Comparison of ENCODE assay signal across 30 cellular contexts in the genomic region with DNA sequence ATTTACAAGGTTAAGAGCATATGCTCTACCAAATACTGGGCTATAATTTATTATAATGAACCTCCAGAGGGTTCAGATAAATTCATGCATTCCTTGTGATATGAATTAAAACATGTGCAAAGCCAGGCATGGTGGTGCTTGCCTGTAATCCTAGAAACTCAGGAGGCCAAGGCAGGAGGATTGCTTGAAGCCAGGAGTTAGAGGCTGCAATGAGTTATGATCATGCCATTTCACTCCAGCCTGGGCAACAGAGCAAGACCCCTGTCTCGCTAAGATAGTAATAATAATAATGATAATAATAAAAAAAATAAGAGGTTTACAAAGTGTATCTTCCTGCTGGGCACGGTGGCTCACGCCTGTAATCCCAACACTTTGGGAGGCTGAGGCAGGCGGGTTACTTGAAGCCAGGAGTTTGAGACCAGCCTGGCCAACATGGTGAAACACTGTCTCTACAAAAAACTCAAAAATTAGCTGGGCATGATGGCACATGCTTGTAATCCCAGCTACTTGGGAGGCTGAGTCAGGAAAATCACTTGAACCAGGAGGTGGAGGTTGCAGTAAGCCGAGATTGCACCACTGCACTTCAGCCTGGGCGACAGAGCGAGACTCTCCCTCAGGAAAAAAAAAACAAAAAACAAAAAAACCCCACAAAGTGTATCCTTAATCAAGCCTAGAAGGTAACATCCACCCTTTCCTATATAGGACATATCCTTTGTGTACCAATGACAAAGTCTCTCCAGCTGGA. TPM values are rescaled to one million over a fixed set of nuclear protein-coding genes. Genes with fewer than 3 reads are reported as not detected.
"Had no signal": no experiment of that assay in that cellular context is flagged by ENCODE, and none has a peak within 500 bp of the region (broad histone marks: within the 10 kb centered on the region; RNA-seq: fewer than 3 reads in every experiment).

No MANE protein-coding gene starts in this region.

- H3K27me3 Mint-ChIP-seq: activated CD4-positive, alpha-beta memory T cell treated with anti-CD3 and anti-CD28 coated beads, Interleukin-2, amount 10 ng/mL, durations not matched to agents 7 days and 5 days; activated CD8-positive, alpha-beta memory T cell treated with anti-CD3 and anti-CD28 coated beads, Interleukin-2, amount 10 ng/mL, durations not matched to agents 7 days and 5 days; activated naive CD4-positive, alpha-beta T cell treated with anti-CD3 and anti-CD28 coated beads, Interleukin-2, amount 50 U/mL, for 24 hours; activated naive CD8-positive, alpha-beta T cell treated with anti-CD3 and anti-CD28 coated beads, Interleukin-2, amount 10 ng/mL, durations not matched to agents 7 days and 5 days; T-cell; T-helper 17 cell had no signal

- H3K9me3 Mint-ChIP-seq: activated CD4-positive, alpha-beta memory T cell treated with anti-CD3 and anti-CD28 coated beads, Interleukin-2, amount 10 ng/mL, durations not matched to agents 7 days and 5 days; activated naive CD4-positive, alpha-beta T cell treated with anti-CD3 and anti-CD28 coated beads, Interleukin-2, amount 50 U/mL, for 24 hours; activated naive CD8-positive, alpha-beta T cell treated with anti-CD3 and anti-CD28 coated beads, Interleukin-2, amount 10 ng/mL, durations not matched to agents 7 days and 5 days; activated T-helper 2 cell treated with anti-CD3 and anti-CD28 coated beads, Interferon-gamma antibody, Interleukin-2, Interleukin-4, amounts not matched to agents 10 μg/mL and 5 μg/mL and 100 μg/mL, durations not matched to agents 14 hours and 24 hours and 36 hours; T-cell had no signal

- H3K4me3 Mint-ChIP-seq: activated CD4-positive, alpha-beta memory T cell treated with anti-CD3 and anti-CD28 coated beads, Interleukin-2, amount 10 ng/mL, durations not matched to agents 7 days and 5 days; activated CD8-positive, alpha-beta memory T cell treated with anti-CD3 and anti-CD28 coated beads, Interleukin-2, amount 10 ng/mL, durations not matched to agents 7 days and 5 days; activated naive CD4-positive, alpha-beta T cell treated with anti-CD3 and anti-CD28 coated beads, Interleukin-2, amount 50 U/mL, for 24 hours; activated naive CD8-positive, alpha-beta T cell treated with anti-CD3 and anti-CD28 coated beads, Interleukin-2, amount 10 ng/mL, durations not matched to agents 7 days and 5 days; T-cell; T-helper 17 cell had no signal

- H3K27ac Mint-ChIP-seq: activated CD4-positive, alpha-beta memory T cell treated with anti-CD3 and anti-CD28 coated beads, Interleukin-2, amount 10 ng/mL, durations not matched to agents 7 days and 5 days; activated CD8-positive, alpha-beta memory T cell treated with anti-CD3 and anti-CD28 coated beads, Interleukin-2, amount 10 ng/mL, durations not matched to agents 7 days and 5 days; activated naive CD4-positive, alpha-beta T cell treated with anti-CD3 and anti-CD28 coated beads, Interleukin-2, amount 50 U/mL, for 24 hours; activated naive CD8-positive, alpha-beta T cell treated with anti-CD3 and anti-CD28 coated beads, Interleukin-2, amount 10 ng/mL, durations not matched to agents 7 days and 5 days; activated T-helper 2 cell treated with anti-CD3 and anti-CD28 coated beads, Interferon-gamma antibody, Interleukin-2, Interleukin-4, amounts not matched to agents 10 μg/mL and 5 μg/mL and 100 μg/mL, durations not matched to agents 14 hours and 24 hours and 36 hours; T-cell; T-helper 17 cell had no signal

- H3K9me3 ChIP-seq: ascending aorta had no signal

- H3K4me1 ChIP-seq: ascending aorta had no signal

- H3K4me3 ChIP-seq: ascending aorta had no signal

- DNase-seq: activated CD4-positive, alpha-beta memory T cell treated with anti-CD3 and anti-CD28 coated beads, Interleukin-2, amount 10 ng/mL, durations not matched to agents 7 days and 5 days; activated CD4-positive, alpha-beta T cell treated with anti-CD3 and anti-CD28 coated beads for 1 hour; activated CD4-positive, alpha-beta T cell treated with anti-CD3 and anti-CD28 coated beads for 48 hours; activated CD4-positive, CD25-positive, alpha-beta regulatory T cell; activated CD8-positive, alpha-beta memory T cell treated with anti-CD3 and anti-CD28 coated beads for 24 hours; activated CD8-positive, alpha-beta memory T cell treated with anti-CD3 and anti-CD28 coated beads, Interleukin-2, amount 10 ng/mL, durations not matched to agents 7 days and 5 days; activated CD8-positive, alpha-beta memory T cell treated with anti-CD3 and anti-CD28 coated beads, Interleukin-2, amount 50 U/mL, for 48 hours; activated gamma-delta T cell; activated naive CD4-positive, alpha-beta T cell treated with Interleukin-2 at 50 U/mL for 16 hours; activated naive CD8-positive, alpha-beta T cell treated with anti-CD3 and anti-CD28 coated beads, Interleukin-2, amount 10 ng/mL, durations not matched to agents 7 days and 5 days; amygdala; NCI-H1092 treated with DMSO at 0.1 percent for 48 hours; NCI-H1417; NCI-H146; NCI-H187 treated with DMSO at 0.1 percent for 48 hours; NCI-H2081; NCI-H2171 treated with DMSO at 0.1 percent for 48 hours; NCI-H2227 treated with DMSO at 0.1 percent for 48 hours; NCI-H524 treated with DMSO at 0.1 percent for 48 hours; RPMI8226; SIG-M5; T-cell; T-helper 17 cell had no signal

- H3K27me3 ChIP-seq: ascending aorta had no signal

- H3K27ac ChIP-seq: ascending aorta, VCaP had no signal

- H3K4me1 Mint-ChIP-seq: activated naive CD8-positive, alpha-beta T cell treated with anti-CD3 and anti-CD28 coated beads, Interleukin-2, amount 10 ng/mL, durations not matched to agents 7 days and 5 days had no signal

RNA-seq across cellular contexts. Expression of a gene that starts 31.3 kb away (rescaled TPM):
- total RNA-seq: ascending aorta, cardiac septum, M059J, Right ventricle myocardium inferior had no signal
